Comparison of ENCODE assay signal across 22 cellular contexts in the genomic region with DNA sequence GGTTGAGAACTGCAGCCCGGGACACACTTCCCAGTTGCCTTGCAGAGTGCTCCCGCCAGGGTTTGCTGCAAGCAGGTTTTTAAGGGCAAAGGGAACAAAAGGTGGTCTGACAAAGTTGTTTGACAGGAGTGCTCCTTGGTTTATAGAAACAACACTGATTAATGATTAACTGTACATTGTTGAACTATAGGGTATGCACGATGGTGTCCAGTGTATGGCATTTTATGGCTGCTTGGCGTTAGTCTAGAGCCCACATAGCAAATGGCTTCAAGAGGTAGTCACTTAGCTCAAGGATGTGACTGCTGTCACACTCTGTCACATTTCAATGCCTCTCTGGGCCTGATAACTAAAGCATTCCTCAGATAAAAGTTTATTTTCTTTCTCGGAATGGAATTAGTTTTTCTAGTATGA.
"Had no signal": no experiment of that assay in that cellular context is flagged by ENCODE, and none has a peak within 500 bp of the region (broad histone marks: within the 10 kb centered on the region; RNA-seq: fewer than 3 reads in every experiment).

No MANE protein-coding gene starts in this region.

- H3K9me3 ChIP-seq: lower lobe of right lung, ovary had no signal

- H3K4me3 Mint-ChIP-seq: central memory CD8-positive, alpha-beta T cell; dendritic cell treated with granulocyte-macrophage colony-stimulating factor and Interleukin-4, amounts not matched to agents 40 ng/mL and 50 ng/mL, for 4 days; immature natural killer cell; naive B cell; type B pancreatic cell had no signal

- H3K27ac ChIP-seq: brain microvascular endothelial cell, lower lobe of right lung, ovary had no signal

- H3K36me3 Mint-ChIP-seq: immature natural killer cell, naive B cell, type B pancreatic cell had no signal

- H3K27me3 Mint-ChIP-seq: central memory CD8-positive, alpha-beta T cell; dendritic cell treated with granulocyte-macrophage colony-stimulating factor and Interleukin-4, amounts not matched to agents 40 ng/mL and 50 ng/mL, for 4 days; type B pancreatic cell had no signal

- H3K27me3 ChIP-seq: brain microvascular endothelial cell, ovary had no signal

- H3K4me3 ChIP-seq: lower lobe of right lung, ovary had no signal

- H3K4me1 ChIP-seq: lower lobe of right lung had no signal

- H3K9me3 Mint-ChIP-seq: central memory CD8-positive, alpha-beta T cell; dendritic cell treated with granulocyte-macrophage colony-stimulating factor and Interleukin-4, amounts not matched to agents 40 ng/mL and 50 ng/mL, for 4 days; immature natural killer cell; naive B cell; type B pancreatic cell had no signal

- DNase-seq: activated CD4-positive, alpha-beta T cell treated with anti-CD3 and anti-CD28 coated beads, Interleukin-2, amount 50 U/mL, for 4 hours; activated naive CD4-positive, alpha-beta T cell; activated T-cell treated with anti-CD3 and anti-CD28 coated beads for 4 hours; anterior cingulate cortex; brain microvascular endothelial cell; effector memory CD4-positive, alpha-beta T cell; foreskin fibroblast; head of caudate nucleus; immature natural killer cell; lower lobe of right lung; midbrain; naive B cell; ovary; retina; stimulated activated CD4-positive, alpha-beta T cell treated with anti-CD3 and anti-CD28 coated beads, Interleukin-4, amount 100 ng/mL, for 24 hours; stimulated activated naive CD4-positive, alpha-beta T cell; substantia nigra; T-helper 9 cell had no signal

- H3K36me3 ChIP-seq: brain microvascular endothelial cell, lower lobe of right lung, ovary had no signal

- H3K27ac Mint-ChIP-seq: dendritic cell treated with granulocyte-macrophage colony-stimulating factor and Interleukin-4, amounts not matched to agents 40 ng/mL and 50 ng/mL, for 4 days; immature natural killer cell; type B pancreatic cell had no signal

- ATAC-seq: activated CD4-positive, CD25-positive, alpha-beta regulatory T cell treated with anti-CD3 and anti-CD28 coated beads, Interleukin-2, amount 50 U/mL, for 24 hours; lower lobe of right lung had no signal

- H3K4me1 Mint-ChIP-seq: central memory CD8-positive, alpha-beta T cell; immature natural killer cell; naive B cell had no signal
